In genomic region chr9:119368681-119369581, GRCh38 we compare ENCODE assay signal across 8 cellular contexts. TPM values are rescaled to one million over a fixed set of nuclear protein-coding genes. Genes with fewer than 3 reads are reported as not detected.
DNase-seq lines count a peak whose midpoint lies in the region; ATAC-seq and TF ChIP-seq lines count a peak whose summit lies in the region.

Gene BRINP1, minus strand, starts transcription at chr9:119369435. Its CDS starts 56,080 bp downstream, at chr9:119313355.

- CTCF ChIA-PET in OCI-LY7 (lab: Charles Lee; ENCODE audit: unreplicated experiment): no interaction called here

- no peaks in the 10 kb centered on the region for H3K9me3 ChIP-seq in H9 (ENCODE audit: control insufficient read depth, low read depth, low read length)
- H3K9me3 ChIP-seq in SJCRH30 (replicated peaks): no peaks in the 10 kb centered on the region
- H3K9me3 ChIP-seq in parathyroid adenoma (ENCODE audit: control insufficient read depth, low read length): no peaks in the 10 kb centered on the region
- no peaks in the 10 kb centered on the region for H3K9me3 ChIP-seq in OCI-LY7 (ENCODE audit: low read length)

- H3K56ac ChIP-seq in H9 (ENCODE audit: insufficient read length, low read depth, low read length): no peak within 1 kb of the TSS

- H3K23me2 ChIP-seq in H9 (ENCODE audit: insufficient read length, low read depth, low read length, poor library complexity, severe bottlenecking): peaks cover 17% of the 10 kb centered on the region

- no peak within 1 kb of the TSS for H2BK12ac ChIP-seq in H9 (ENCODE audit: insufficient read length, low read depth, low read length)

- H3K27ac Mint-ChIP-seq in H9 (peak within 1 kb of the TSS in 1 of 3 experiments; percentile 57; a peak in 2 of 7 replicates), glutamatergic neuron (ENCODE audit: unreplicated experiment) (peak within 1 kb of the TSS; percentile 82)

- H3K36me3 ChIP-seq in SJCRH30: peaks cover 2% of the 10 kb centered on the region
- no peaks in the 10 kb centered on the region for H3K36me3 ChIP-seq in parathyroid adenoma (ENCODE audit: control insufficient read depth, insufficient read depth, low read length)
- no peaks in the 10 kb centered on the region for H3K36me3 ChIP-seq in OCI-LY7 (ENCODE audit: insufficient read depth, low read length)

- DNase-seq in H9 (peak; percentile 80), SJCRH30 (peak; percentile 92 to 93), glutamatergic neuron (peak; percentile 89), DMS114 treated with DMSO at 0.1 percent for 48 hours (lab: John Stamatoyannopoulos, UW; ENCODE audit: unreplicated experiment) (no peak), OCI-LY7 (ENCODE audit: low spot score) (no peak)
- DNase-seq in activated T-cell treated with anti-CD3 and anti-CD28 coated beads, Interleukin-2, amount 50 U/mL, for 4 hours: no peak

- H3K4me3 Mint-ChIP-seq in H9 (peak within 1 kb of the TSS; percentile 91 to 98), glutamatergic neuron (ENCODE audit: unreplicated experiment) (peak within 1 kb of the TSS; percentile 99)
- no peak within 1 kb of the TSS for H3K4me3 Mint-ChIP-seq in activated T-cell treated with anti-CD3 and anti-CD28 coated beads, Interleukin-2, amount 50 U/mL, for 4 hours

- H3K4me1 ChIP-seq in H9 (ENCODE audit: insufficient read depth, low read length): peaks cover 12% of the 10 kb centered on the region
- H3K4me1 ChIP-seq in SJCRH30: 0 out of 2 replicates have a peak, but pooled peaks cover 8% of the 10 kb centered on the region
- no peaks in the 10 kb centered on the region for H3K4me1 ChIP-seq in parathyroid adenoma
- H3K4me1 ChIP-seq in OCI-LY7 (ENCODE audit: insufficient read depth, low read length, poor library complexity, severe bottlenecking): no peaks in the 10 kb centered on the region

- POLR2A ChIA-PET in OCI-LY7 (lab: Charles Lee): no interaction called here

- H3K23ac ChIP-seq in H9 (ENCODE audit: insufficient read length, low read depth, low read length): no peak within 1 kb of the TSS

- no peak within 1 kb of the TSS for H4K91ac ChIP-seq in H9 (ENCODE audit: insufficient read length, low read depth, low read length)

- no peak within 1 kb of the TSS for H2AFZ ChIP-seq in H9 (ENCODE audit: low read length)
- peak within 1 kb of the TSS; percentile 84 for H2AFZ ChIP-seq in parathyroid adenoma
- H2AFZ ChIP-seq in OCI-LY7 (ENCODE audit: low read length): no peak within 1 kb of the TSS

- no peak within 1 kb of the TSS for H3K27ac ChIP-seq in H9 (ENCODE audit: insufficient read length, low read depth, low read length)
- H3K27ac ChIP-seq in SJCRH30: peak within 1 kb of the TSS; percentile 45
- H3K27ac ChIP-seq in parathyroid adenoma: peak within 1 kb of the TSS; percentile 68
- no peak within 1 kb of the TSS for H3K27ac ChIP-seq in OCI-LY7 (ENCODE audit: low read depth, low read length, poor library complexity, severe bottlenecking)

- H4K20me1 ChIP-seq in H9 (ENCODE audit: control insufficient read depth, insufficient read depth, insufficient read length) (no peaks in the 10 kb centered on the region), OCI-LY7 (ENCODE audit: insufficient read depth, low read length) (no peaks in the 10 kb centered on the region)

- H2BK120ac ChIP-seq in H9 (ENCODE audit: low read depth, low read length, poor library complexity, severe bottlenecking): no peak within 1 kb of the TSS

- H4K8ac ChIP-seq in H9 (replicated peaks; ENCODE audit: insufficient read length, low read depth, low read length): no peak within 1 kb of the TSS

- H3K9ac ChIP-seq in H9 (ENCODE audit: extremely low read depth, insufficient read length, low read length): peak within 1 kb of the TSS; percentile 62
- no peak within 1 kb of the TSS for H3K9ac ChIP-seq in parathyroid adenoma

- no peak within 1 kb of the TSS for H4K5ac ChIP-seq in H9 (ENCODE audit: insufficient read length, low read depth, low read length)

- WGBS in H9 (ENCODE audit: extremely low coverage, insufficient read length, low lambda C conversion rate): no CpG with 5 or more reads among the region's 91 CpGs

- no peak within 1 kb of the TSS for H3K18ac ChIP-seq in H9 (ENCODE audit: insufficient read length, low read depth, low read length)

- H3K9me2 ChIP-seq in OCI-LY7 (ENCODE audit: insufficient read depth, low read length): no peaks in the 10 kb centered on the region

- H2BK20ac ChIP-seq in H9 (ENCODE audit: low read depth, low read length, poor library complexity, severe bottlenecking): no peak within 1 kb of the TSS

- H3K36me3 Mint-ChIP-seq in H9 (ENCODE audit: insufficient read depth in 1 of 3, low read depth in 3 of 3) (peaks cover 0 to 7% (median 6%) of the 10 kb centered on the region in 3 experiments; a peak in 4 of 7 replicates), glutamatergic neuron (ENCODE audit: unreplicated experiment) (no peaks in the 10 kb centered on the region)
- no peaks in the 10 kb centered on the region for H3K36me3 Mint-ChIP-seq in activated T-cell treated with anti-CD3 and anti-CD28 coated beads, Interleukin-2, amount 50 U/mL, for 4 hours (ENCODE audit: insufficient read depth)

- no peak within 1 kb of the TSS for H2BK5ac ChIP-seq in H9 (ENCODE audit: insufficient read length, low read length)

- TF ChIP-seq CTCF in H9 (conservative IDR thresholded peaks at IDR 0.05): no peak
- no peak for TF ChIP-seq CTCF in glutamatergic neuron (IDR thresholded peaks at IDR 0.05; ENCODE audit: partially characterized antibody, unreplicated experiment)
- no peak for TF ChIP-seq CTCF in parathyroid adenoma (IDR thresholded peaks at IDR 0.05)
- no peak for TF ChIP-seq CTCF in OCI-LY7 (conservative IDR thresholded peaks at IDR 0.05; ENCODE audit: low read length)

- H3K27me3 Mint-ChIP-seq in H9 (ENCODE audit: low read depth) (peaks cover 37% of the 10 kb centered on the region), glutamatergic neuron (ENCODE audit: unreplicated experiment) (peaks cover 10% of the 10 kb centered on the region)
- H3K27me3 Mint-ChIP-seq in activated T-cell treated with anti-CD3 and anti-CD28 coated beads, Interleukin-2, amount 50 U/mL, for 4 hours (ENCODE audit: low read depth): peaks cover 35% of the 10 kb centered on the region

- no peaks in the 10 kb centered on the region for H3K79me1 ChIP-seq in H9 (ENCODE audit: insufficient read depth, low read depth, low read length, poor library complexity, severe bottlenecking)

- H3K9me3 Mint-ChIP-seq in H9 (no peaks in the 10 kb centered on the region), glutamatergic neuron (ENCODE audit: unreplicated experiment) (peaks cover 3% of the 10 kb centered on the region)
- H3K9me3 Mint-ChIP-seq in activated T-cell treated with anti-CD3 and anti-CD28 coated beads, Interleukin-2, amount 50 U/mL, for 4 hours: peaks cover 13% of the 10 kb centered on the region

- no peak within 1 kb of the TSS for H2BK15ac ChIP-seq in H9 (ENCODE audit: low read depth, low read length)

- H3K27me3 ChIP-seq in H9 (ENCODE audit: insufficient read depth, low read length) (no peaks in the 10 kb centered on the region; the same call in 1 of the 2 replicates), SJCRH30 (no peaks in the 10 kb centered on the region), parathyroid adenoma (ENCODE audit: control insufficient read depth, insufficient read depth, low read length) (no peaks in the 10 kb centered on the region)

- H3K79me2 ChIP-seq in H9 (ENCODE audit: insufficient read depth, low read length) (no peaks in the 10 kb centered on the region; the same call in 1 of the 2 replicates), parathyroid adenoma (no peaks in the 10 kb centered on the region), OCI-LY7 (ENCODE audit: insufficient read depth, low read depth, low read length) (no peaks in the 10 kb centered on the region)

- no peak within 1 kb of the TSS for H3K4ac ChIP-seq in H9 (ENCODE audit: low read depth, low read length)

- no peak for ATAC-seq in HG02623 (IDR thresholded peaks at IDR 0.05; ENCODE audit: unreplicated experiment)
- ATAC-seq in activated T-cell treated with anti-CD3 and anti-CD28 coated beads, Interleukin-2, amount 50 U/mL, for 4 hours: no peak

- H3K4me2 ChIP-seq in H9 (ENCODE audit: insufficient read depth, insufficient read length, low read length) (peak within 1 kb of the TSS; percentile 100), parathyroid adenoma (ENCODE audit: low read length) (peak within 1 kb of the TSS; percentile 85), OCI-LY7 (ENCODE audit: low read length) (no peak within 1 kb of the TSS)

- no peak within 1 kb of the TSS; the same call in 1 of the 2 replicates for H3K14ac ChIP-seq in H9 (ENCODE audit: insufficient read depth, low read length)

- no TSS peak for BruUV-seq in OCI-LY7 (replicated peaks; lab: Mats Ljungman, UMichigan)

- H3K4me3 ChIP-seq in SJCRH30: peak within 1 kb of the TSS; percentile 75
- H3K4me3 ChIP-seq in parathyroid adenoma (ENCODE audit: low read depth, low read length): peak within 1 kb of the TSS; percentile 51
- H3K4me3 ChIP-seq in OCI-LY7 (ENCODE audit: low read depth, low read length, poor library complexity, severe bottlenecking): no peak within 1 kb of the TSS

- peaks cover 47 to 51% of the 10 kb centered on the region in 2 experiments for H3K4me1 Mint-ChIP-seq in H9
- H3K4me1 Mint-ChIP-seq in glutamatergic neuron (ENCODE audit: low read depth, unreplicated experiment): peaks cover 15% of the 10 kb centered on the region
- no peaks in the 10 kb centered on the region for H3K4me1 Mint-ChIP-seq in activated T-cell treated with anti-CD3 and anti-CD28 coated beads, Interleukin-2, amount 50 U/mL, for 4 hours (ENCODE audit: low read depth)

- no peak within 1 kb of the TSS for H3T11ph ChIP-seq in H9 (ENCODE audit: low read length)

- intact Hi-C loops in OCI-LY7 (cut with micrococcal nuclease; ENCODE audit: unreplicated experiment): loop anchor here (10.0 kb wide), 1 partner anchor 844 kb away; no protein-coding TSS in a partner anchor

- H2AK5ac ChIP-seq in H9 (ENCODE audit: insufficient read length, low read length): no peak within 1 kb of the TSS

RNA-seq across cellular contexts. Expression of gene BRINP1, which starts in this region (rescaled TPM):
- 12.4 and 14.0 TPM in 2 replicates for total RNA-seq in H9 (2021)
- total RNA-seq in SJCRH30 (2014; rRNA removed; shearing (Covaris generic)): 42.7 and 44.4 TPM in 2 replicates
- total RNA-seq in glutamatergic neuron (ENCODE audit: unreplicated experiment): 14.0 TPM
- not detected in 2 replicates for total RNA-seq in OCI-LY7 (2014; rRNA removed; shearing (Covaris generic))
- total RNA-seq in OCI-LY7 (2022): not detected in 2 replicates
- total RNA-seq in activated T-cell treated with anti-CD3 and anti-CD28 coated beads, Interleukin-2, amount 50 U/mL, for 4 hours: not detected

Comparison
In these comparisons a context has a peak if more than half of its experiments do, and no peak if none do; other contexts are left out.
1. RNA of gene BRINP1 (total RNA-seq): 42.7 to 44.4 TPM in SJCRH30, 14.0 TPM in glutamatergic neuron (single experiment) and 12.4 to 14.0 TPM in H9; not detected in OCI-LY7 and not detected in activated T-cell treated with anti-CD3 and anti-CD28 coated beads, Interleukin-2, amount 50 U/mL, for 4 hours; every median in the first group is over 10 times any median in the second.
2. DNase-seq: peak in H9 (single experiment), SJCRH30 (2 of 2) and glutamatergic neuron (single experiment); none in DMS114 treated with DMSO at 0.1 percent for 48 hours (single experiment), OCI-LY7 (single experiment) and activated T-cell treated with anti-CD3 and anti-CD28 coated beads, Interleukin-2, amount 50 U/mL, for 4 hours (single experiment).
3. H3K27ac ChIP-seq: peak in SJCRH30 (single experiment) and parathyroid adenoma (single experiment); none in H9 (single experiment) and OCI-LY7 (single experiment).